In the genomic region with DNA sequence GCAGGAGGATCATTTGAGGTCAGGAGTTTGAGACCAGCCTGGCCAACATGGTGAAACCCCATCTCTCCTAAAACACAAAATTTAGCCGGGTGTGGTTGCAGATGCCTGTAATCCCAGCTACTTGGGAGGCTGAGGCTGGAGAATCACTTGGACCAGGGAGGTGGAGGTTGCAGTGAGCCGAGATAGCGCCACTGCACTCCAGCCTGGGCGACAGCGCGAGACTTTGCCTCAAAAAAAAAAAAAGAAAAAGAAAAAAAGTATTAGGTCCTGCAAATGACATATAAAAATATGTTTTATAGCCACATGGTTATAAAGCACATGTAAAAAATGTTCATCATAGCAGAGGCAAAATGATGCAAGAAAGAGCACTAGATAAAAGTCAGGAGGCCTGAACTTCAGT, we compare ENCODE assay signal across 13 cellular contexts. TPM values are rescaled to one million over a fixed set of nuclear protein-coding genes. Genes with fewer than 3 reads are reported as not detected.
A peak's percentile ranks its signal among the peaks of the same experiment; 100 is the strongest.
DNase-seq lines count a peak whose midpoint lies in the region; ATAC-seq and TF ChIP-seq lines count a peak whose summit lies in the region.
"Not testable (repeated sequence)": the region's sequence is repeated elsewhere in the genome, so short reads cannot be mapped to it uniquely, and the experiment has no call there.
"Had no signal": no experiment of that assay in that cellular context is flagged by ENCODE, and none has a peak within 500 bp of the region (broad histone marks: within the 10 kb centered on the region; RNA-seq: fewer than 3 reads in every experiment).

No MANE protein-coding gene starts in this region.

- peak overlapping the region; percentile 40 for H3K4me3 Mint-ChIP-seq in CD4-positive, alpha-beta T cell
- H3K4me3 Mint-ChIP-seq in activated CD4-positive, alpha-beta T cell treated with anti-CD3 and anti-CD28 coated beads for 36 hours = peak overlapping the region; percentile 35
- peak overlapping the region; percentile 65 for H3K4me3 Mint-ChIP-seq in activated T-cell treated with anti-CD3 and anti-CD28 coated beads, Interleukin-2, amount 50 U/mL, for 24 hours
- H3K4me3 Mint-ChIP-seq in activated naive CD4-positive, alpha-beta T cell treated with anti-CD3 and anti-CD28 coated beads, Interleukin-2, amount 50 U/mL, for 24 hours = peak overlapping the region; percentile 62
- not testable (repeated sequence) for H3K4me3 Mint-ChIP-seq in effector memory CD8-positive, alpha-beta T cell; stimulated activated naive CD8-positive, alpha-beta T cell treated with anti-CD3 and anti-CD28 coated beads, Interleukin-15, Interleukin-2, amounts not matched to agents 100 ng/mL and 50 ng/mL, for 24 hours
- peak overlapping the region; percentile 32 for H3K4me3 Mint-ChIP-seq in natural killer cell

- peaks cover 77% of the 10 kb centered on the region for H3K4me1 ChIP-seq in Loucy (ENCODE audit: insufficient read depth, low read length, poor library complexity, severe bottlenecking)

- H3K4me1 Mint-ChIP-seq in CD4-positive, alpha-beta T cell (ENCODE audit: low read depth) = peaks cover 92% of the 10 kb centered on the region
- H3K4me1 Mint-ChIP-seq in activated CD4-positive, alpha-beta T cell treated with anti-CD3 and anti-CD28 coated beads for 36 hours = peaks cover 84% of the 10 kb centered on the region
- H3K4me1 Mint-ChIP-seq in activated T-cell treated with anti-CD3 and anti-CD28 coated beads, Interleukin-2, amount 50 U/mL, for 24 hours (ENCODE audit: low read depth) = peaks cover 85% of the 10 kb centered on the region
- H3K4me1 Mint-ChIP-seq in activated naive CD4-positive, alpha-beta T cell treated with anti-CD3 and anti-CD28 coated beads, Interleukin-2, amount 50 U/mL, for 24 hours = peaks cover 85% of the 10 kb centered on the region
- peaks cover 38 to 58% of the 10 kb centered on the region in 2 donors for H3K4me1 Mint-ChIP-seq in effector memory CD8-positive, alpha-beta T cell (ENCODE audit: low read depth in 2 of 2)
- H3K4me1 Mint-ChIP-seq in natural killer cell = peaks cover 63 to 77% of the 10 kb centered on the region in 2 donors
- peaks cover 95% of the 10 kb centered on the region for H3K4me1 Mint-ChIP-seq in stimulated activated naive CD8-positive, alpha-beta T cell treated with anti-CD3 and anti-CD28 coated beads, Interleukin-15, Interleukin-2, amounts not matched to agents 100 ng/mL and 50 ng/mL, for 24 hours (ENCODE audit: low read depth)

- ATAC-seq in CD4-positive, alpha-beta T cell (ENCODE audit: poor library complexity); activated CD4-positive, alpha-beta T cell treated with anti-CD3 and anti-CD28 coated beads for 36 hours; effector memory CD8-positive, alpha-beta T cell (replicated peaks); natural killer cell: not testable (repeated sequence)

- not testable (repeated sequence) for DNase-seq in CD4-positive, alpha-beta T cell; activated CD4-positive, alpha-beta T cell treated with anti-CD3 and anti-CD28 coated beads for 36 hours; activated T-cell treated with anti-CD3 and anti-CD28 coated beads, Interleukin-2, amount 50 U/mL, for 24 hours; effector memory CD8-positive, alpha-beta T cell; natural killer cell

- peaks cover 19% of the 10 kb centered on the region for H3K36me3 Mint-ChIP-seq in CD4-positive, alpha-beta T cell (ENCODE audit: low read depth)
- not testable (repeated sequence) for H3K36me3 Mint-ChIP-seq in activated CD4-positive, alpha-beta T cell treated with anti-CD3 and anti-CD28 coated beads for 36 hours (ENCODE audit: low read depth); activated naive CD4-positive, alpha-beta T cell treated with anti-CD3 and anti-CD28 coated beads, Interleukin-2, amount 50 U/mL, for 24 hours; effector memory CD8-positive, alpha-beta T cell (ENCODE audit: insufficient read depth); natural killer cell; stimulated activated naive CD8-positive, alpha-beta T cell treated with anti-CD3 and anti-CD28 coated beads, Interleukin-15, Interleukin-2, amounts not matched to agents 100 ng/mL and 50 ng/mL, for 24 hours (ENCODE audit: low read depth)
- peaks cover 19% of the 10 kb centered on the region for H3K36me3 Mint-ChIP-seq in activated T-cell treated with anti-CD3 and anti-CD28 coated beads, Interleukin-2, amount 50 U/mL, for 24 hours (ENCODE audit: low read depth)

- H3K27ac ChIP-seq in CD4-positive, alpha-beta T cell (ENCODE audit: low read depth, low read length) = not testable (repeated sequence)

- POLR2A ChIA-PET in CD4-positive, alpha-beta T cell (lab: Charles Lee) = interaction anchor here (2.2 kb wide), 1 partner anchor 14 kb away, joined by 12 read pairs; no protein-coding TSS in a partner anchor
- POLR2A ChIA-PET in activated CD4-positive, alpha-beta T cell treated with anti-CD3 and anti-CD28 coated beads for 36 hours (lab: Charles Lee) = interaction anchor here (0.6 kb wide), 1 partner anchor 91 kb away, joined by 4 read pairs; no protein-coding TSS in a partner anchor

- H3K27ac Mint-ChIP-seq in CD4-positive, alpha-beta T cell = peak overlapping the region; percentile 98
- peak overlapping the region; percentile 94 for H3K27ac Mint-ChIP-seq in activated CD4-positive, alpha-beta T cell treated with anti-CD3 and anti-CD28 coated beads for 36 hours
- H3K27ac Mint-ChIP-seq in activated T-cell treated with anti-CD3 and anti-CD28 coated beads, Interleukin-2, amount 50 U/mL, for 24 hours = peak overlapping the region; percentile 91
- peak overlapping the region; percentile 88 for H3K27ac Mint-ChIP-seq in activated naive CD4-positive, alpha-beta T cell treated with anti-CD3 and anti-CD28 coated beads, Interleukin-2, amount 50 U/mL, for 24 hours
- H3K27ac Mint-ChIP-seq in effector memory CD8-positive, alpha-beta T cell = peak overlapping the region; percentile 3 to 19
- H3K27ac Mint-ChIP-seq in natural killer cell = peak overlapping the region; percentile 54 to 81
- peak overlapping the region; percentile 94 for H3K27ac Mint-ChIP-seq in stimulated activated naive CD8-positive, alpha-beta T cell treated with anti-CD3 and anti-CD28 coated beads, Interleukin-15, Interleukin-2, amounts not matched to agents 100 ng/mL and 50 ng/mL, for 24 hours

- not testable (repeated sequence) for H3K9me3 ChIP-seq in CD4-positive, alpha-beta T cell (ENCODE audit: control insufficient read depth, low read length); Loucy (ENCODE audit: insufficient read depth, low read depth, low read length)

- H3K27me3 Mint-ChIP-seq in CD4-positive, alpha-beta T cell; activated CD4-positive, alpha-beta T cell treated with anti-CD3 and anti-CD28 coated beads for 36 hours; activated T-cell treated with anti-CD3 and anti-CD28 coated beads, Interleukin-2, amount 50 U/mL, for 24 hours; activated naive CD4-positive, alpha-beta T cell treated with anti-CD3 and anti-CD28 coated beads, Interleukin-2, amount 50 U/mL, for 24 hours; effector memory CD8-positive, alpha-beta T cell; natural killer cell (ENCODE audit: low read depth in 2 of 2); stimulated activated naive CD8-positive, alpha-beta T cell treated with anti-CD3 and anti-CD28 coated beads, Interleukin-15, Interleukin-2, amounts not matched to agents 100 ng/mL and 50 ng/mL, for 24 hours: not testable (repeated sequence)

- intact Hi-C loops in CD4-positive, alpha-beta T cell (cut with DNase I, micrococcal nuclease) = loop anchor here in 1 of 2 experiments (5.0 kb wide), 2 partner anchors 35 to 75 kb away; a partner anchor contains a TSS
- intact Hi-C loops in activated CD4-positive, alpha-beta T cell treated with anti-CD3 and anti-CD28 coated beads for 36 hours (cut with DNase I, micrococcal nuclease); natural killer cell (cut with micrococcal nuclease): not testable (repeated sequence)

- peaks cover 34% of the 10 kb centered on the region for H3F3A ChIP-seq in Loucy (ENCODE audit: low read depth)

- H3K9me3 Mint-ChIP-seq in CD4-positive, alpha-beta T cell; activated CD4-positive, alpha-beta T cell treated with anti-CD3 and anti-CD28 coated beads for 36 hours (ENCODE audit: low read depth); activated T-cell treated with anti-CD3 and anti-CD28 coated beads, Interleukin-2, amount 50 U/mL, for 24 hours; activated naive CD4-positive, alpha-beta T cell treated with anti-CD3 and anti-CD28 coated beads, Interleukin-2, amount 50 U/mL, for 24 hours; effector memory CD8-positive, alpha-beta T cell; natural killer cell; stimulated activated naive CD8-positive, alpha-beta T cell treated with anti-CD3 and anti-CD28 coated beads, Interleukin-15, Interleukin-2, amounts not matched to agents 100 ng/mL and 50 ng/mL, for 24 hours: not testable (repeated sequence)

- H3K4me2 ChIP-seq in Loucy (ENCODE audit: low read depth, low read length, poor library complexity, severe bottlenecking) = peak overlapping the region; percentile 75

- peak overlapping the region; percentile 91 for H3K9ac ChIP-seq in Loucy (ENCODE audit: low read depth, low read length, poor library complexity, severe bottlenecking)

- H3K9me2 ChIP-seq in Loucy (replicated peaks; ENCODE audit: low read depth, low read length) = not testable (repeated sequence)

- not testable (repeated sequence) for H4K20me1 ChIP-seq in Loucy (ENCODE audit: insufficient read depth, low read length, poor library complexity, severe bottlenecking)

- TF ChIP-seq CTCF in CD4-positive, alpha-beta T cell (IDR thresholded peaks at IDR 0.05); Loucy (conservative IDR thresholded peaks at IDR 0.05; ENCODE audit: low read length); natural killer cell (IDR thresholded peaks at IDR 0.05): not testable (repeated sequence)

- peak overlapping the region; percentile 84 for H3K4me3 ChIP-seq in Loucy (ENCODE audit: low read length, poor library complexity, severe bottlenecking)

- not testable (repeated sequence) for H2AFZ ChIP-seq in Loucy (ENCODE audit: low read length)

- CTCF ChIA-PET in CD4-positive, alpha-beta T cell (lab: Charles Lee) = not testable (repeated sequence)
- CTCF ChIA-PET in activated CD4-positive, alpha-beta T cell treated with anti-CD3 and anti-CD28 coated beads for 36 hours (lab: Charles Lee) = interaction anchor here (1.5 to 2.2 kb wide), 4 partner anchors 10 to 123 kb away, joined by 3 to 9 read pairs (median 6); a partner anchor contains a TSS

- not testable (repeated sequence) for H3K36me3 ChIP-seq in Loucy (ENCODE audit: insufficient read depth, low read length)

- peaks cover 93% of the 10 kb centered on the region for H3K79me2 ChIP-seq in Loucy (ENCODE audit: insufficient read depth, low read length)

- H3K27me3 ChIP-seq in CD4-positive, alpha-beta T cell (ENCODE audit: control insufficient read depth, insufficient read depth, low read length); Loucy (ENCODE audit: insufficient read depth, low read length, poor library complexity, severe bottlenecking): not testable (repeated sequence)

RNA-seq across cellular contexts. Expression of a gene that starts 5.0 kb away (rescaled TPM):
- total RNA-seq in CD4-positive, alpha-beta T cell = 10 to 100 TPM; 58.5 to 58.7 TPM
- 10 to 100 TPM; 18.2 to 22.1 TPM for total RNA-seq in activated CD4-positive, alpha-beta T cell treated with anti-CD3 and anti-CD28 coated beads for 36 hours
- total RNA-seq in natural killer cell = 10 to 100 TPM; 56.1 to 82.9 (median 79.5) TPM

RNA-seq across cellular contexts. Expression of a gene that starts 10.4 kb away (rescaled TPM):
- total RNA-seq in CD4-positive, alpha-beta T cell = 10 to 100 TPM; 44.4 to 44.8 TPM
- total RNA-seq in activated CD4-positive, alpha-beta T cell treated with anti-CD3 and anti-CD28 coated beads for 36 hours = 100 to 1,000 TPM; 217 to 313 TPM
- total RNA-seq in natural killer cell = 10 to 100 TPM; 56.6 to 69.9 (median 56.7) TPM

RNA-seq across cellular contexts. Expression of a gene that starts 10.6 kb away (rescaled TPM):
- not detected for total RNA-seq in CD4-positive, alpha-beta T cell
- total RNA-seq in activated CD4-positive, alpha-beta T cell treated with anti-CD3 and anti-CD28 coated beads for 36 hours = not detected
- total RNA-seq in natural killer cell = not detected
- total RNA-seq: A673, Calu3, GM23248, HepG2, MCF 10A had no signal

RNA-seq across cellular contexts. Expression of a gene that starts 34.4 kb away (rescaled TPM):
- 10 to 100 TPM; 41.0 to 45.2 TPM for total RNA-seq in CD4-positive, alpha-beta T cell
- 10 to 100 TPM; 44.4 to 52.7 TPM for total RNA-seq in activated CD4-positive, alpha-beta T cell treated with anti-CD3 and anti-CD28 coated beads for 36 hours
- total RNA-seq in natural killer cell = 10 to 100 TPM; 42.1 to 50.1 (median 44.5) TPM

Comparison
In these comparisons a context has a peak if more than half of its experiments do, and no peak if none do; other contexts are left out.
1. H3K27ac Mint-ChIP-seq: peak in every context shown above with its lines; median percentile 98 in CD4-positive, alpha-beta T cell; 94 in activated CD4-positive, alpha-beta T cell treated with anti-CD3 and anti-CD28 coated beads for 36 hours; 94 in stimulated activated naive CD8-positive, alpha-beta T cell treated with anti-CD3 and anti-CD28 coated beads, Interleukin-15, Interleukin-2, amounts not matched to agents 100 ng/mL and 50 ng/mL, for 24 hours; 91 in activated T-cell treated with anti-CD3 and anti-CD28 coated beads, Interleukin-2, amount 50 U/mL, for 24 hours; 88 in activated naive CD4-positive, alpha-beta T cell treated with anti-CD3 and anti-CD28 coated beads, Interleukin-2, amount 50 U/mL, for 24 hours; 68 in natural killer cell; 11 in effector memory CD8-positive, alpha-beta T cell.